Comparison of ENCODE assay signal across 14 cellular contexts in genomic region chr1:193438771-193439170, GRCh38.
DNase-seq lines count a peak whose midpoint lies in the region; ATAC-seq and TF ChIP-seq lines count a peak whose summit lies in the region.
"Had no signal": no experiment of that assay in that cellular context is flagged by ENCODE, and none has a peak within 500 bp of the region (broad histone marks: within the 10 kb centered on the region; RNA-seq: fewer than 3 reads in every experiment).

No MANE protein-coding gene starts in this region.

- peak overlapping the region; percentile 39 for H3K27ac Mint-ChIP-seq in activated CD8-positive, alpha-beta T cell treated with anti-CD3 and anti-CD28 coated beads, Interleukin-2, amount 10 ng/mL, durations not matched to agents 7 days and 5 days
- H3K27ac Mint-ChIP-seq in activated CD8-positive, alpha-beta T cell treated with anti-CD3 and anti-CD28 coated beads for 36 hours: no peak overlapping the region
- H3K27ac Mint-ChIP-seq in stimulated activated memory B cell treated with anti-CD40 and anti-IgM and Interleukin-4, amounts not matched to agents 10 μg/mL and 1 μg/mL and 100 μg/mL, for 72 hours: no peak overlapping the region
- H3K27ac Mint-ChIP-seq: activated naive CD4-positive, alpha-beta T cell treated with anti-CD3 and anti-CD28 coated beads, Interleukin-2, amount 50 U/mL, for 72 hours had no signal

- no peak for ATAC-seq in activated CD8-positive, alpha-beta T cell treated with anti-CD3 and anti-CD28 coated beads, Interleukin-2, amount 10 ng/mL, durations not matched to agents 7 days and 5 days
- ATAC-seq in activated CD8-positive, alpha-beta T cell treated with anti-CD3 and anti-CD28 coated beads for 36 hours: no peak
- peak; percentile 48 for ATAC-seq in GM21786 (IDR thresholded peaks at IDR 0.05; ENCODE audit: unreplicated experiment)
- peak; percentile 90 for ATAC-seq in HG03175 (IDR thresholded peaks at IDR 0.05; ENCODE audit: unreplicated experiment)
- peak; percentile 45 for ATAC-seq in stimulated activated memory B cell treated with anti-CD40 and anti-IgM and Interleukin-4, amounts not matched to agents 10 μg/mL and 1 μg/mL and 100 μg/mL, for 72 hours
- ATAC-seq: left colon had no signal

- H3K4me3 Mint-ChIP-seq in activated CD8-positive, alpha-beta T cell treated with anti-CD3 and anti-CD28 coated beads, Interleukin-2, amount 10 ng/mL, durations not matched to agents 7 days and 5 days: no peak overlapping the region
- no peak overlapping the region for H3K4me3 Mint-ChIP-seq in activated CD8-positive, alpha-beta T cell treated with anti-CD3 and anti-CD28 coated beads for 36 hours
- H3K4me3 Mint-ChIP-seq in stimulated activated memory B cell treated with anti-CD40 and anti-IgM and Interleukin-4, amounts not matched to agents 10 μg/mL and 1 μg/mL and 100 μg/mL, for 72 hours: no peak overlapping the region

- POLR2A ChIA-PET in activated CD8-positive, alpha-beta T cell treated with anti-CD3 and anti-CD28 coated beads, Interleukin-2, amount 10 ng/mL, durations not matched to agents 7 days and 5 days (lab: Charles Lee): interaction anchor here (0.6 to 0.8 kb wide), 2 partner anchors 19 to 24 kb away, joined by 3 read pairs; no protein-coding TSS in a partner anchor
- POLR2A ChIA-PET in activated CD8-positive, alpha-beta T cell treated with anti-CD3 and anti-CD28 coated beads for 36 hours (lab: Charles Lee): no interaction called here

- CTCF ChIA-PET in activated CD8-positive, alpha-beta T cell treated with anti-CD3 and anti-CD28 coated beads, Interleukin-2, amount 10 ng/mL, durations not matched to agents 7 days and 5 days (lab: Charles Lee): interaction anchor here (1.2 kb wide), 1 partner anchor 26 kb away, joined by 3 read pairs; no protein-coding TSS in a partner anchor
- CTCF ChIA-PET in activated CD8-positive, alpha-beta T cell treated with anti-CD3 and anti-CD28 coated beads for 36 hours (lab: Charles Lee): no interaction called here

- peaks cover 43% of the 10 kb centered on the region for H3K9me3 Mint-ChIP-seq in activated CD8-positive, alpha-beta T cell treated with anti-CD3 and anti-CD28 coated beads, Interleukin-2, amount 10 ng/mL, durations not matched to agents 7 days and 5 days (ENCODE audit: insufficient read depth)
- H3K9me3 Mint-ChIP-seq in activated CD8-positive, alpha-beta T cell treated with anti-CD3 and anti-CD28 coated beads for 36 hours: peaks cover 13% of the 10 kb centered on the region
- peaks cover 4% of the 10 kb centered on the region for H3K9me3 Mint-ChIP-seq in stimulated activated memory B cell treated with anti-CD40 and anti-IgM and Interleukin-4, amounts not matched to agents 10 μg/mL and 1 μg/mL and 100 μg/mL, for 72 hours

- peaks cover 67% of the 10 kb centered on the region for H3K36me3 Mint-ChIP-seq in activated CD8-positive, alpha-beta T cell treated with anti-CD3 and anti-CD28 coated beads, Interleukin-2, amount 10 ng/mL, durations not matched to agents 7 days and 5 days (ENCODE audit: low read depth)
- H3K36me3 Mint-ChIP-seq in activated CD8-positive, alpha-beta T cell treated with anti-CD3 and anti-CD28 coated beads for 36 hours (ENCODE audit: low read depth): peaks cover 9% of the 10 kb centered on the region
- H3K36me3 Mint-ChIP-seq in stimulated activated memory B cell treated with anti-CD40 and anti-IgM and Interleukin-4, amounts not matched to agents 10 μg/mL and 1 μg/mL and 100 μg/mL, for 72 hours: peaks cover 2% of the 10 kb centered on the region

- DNase-seq in activated CD8-positive, alpha-beta T cell treated with anti-CD3 and anti-CD28 coated beads, Interleukin-2, amount 10 ng/mL, durations not matched to agents 7 days and 5 days: no peak
- no peak for DNase-seq in activated CD8-positive, alpha-beta T cell treated with anti-CD3 and anti-CD28 coated beads for 36 hours
- DNase-seq in SW480 (ENCODE audit: low spot score): no peak
- DNase-seq in NCI-H2029 (lab: John Stamatoyannopoulos, UW): no peak
- no peak for DNase-seq in ecto neural progenitor cell (ENCODE audit: low spot score)
- DNase-seq: activated CD4-positive, CD25-positive, alpha-beta regulatory T cell treated with anti-CD3 and anti-CD28 coated beads, Interleukin-2, amount 50 U/mL, for 72 hours; foreskin fibroblast; KBM-7; left colon; NCI-H2107 had no signal

- peaks cover 35% of the 10 kb centered on the region for H3K4me1 Mint-ChIP-seq in activated CD8-positive, alpha-beta T cell treated with anti-CD3 and anti-CD28 coated beads, Interleukin-2, amount 10 ng/mL, durations not matched to agents 7 days and 5 days (ENCODE audit: low read depth)
- H3K4me1 Mint-ChIP-seq in activated CD8-positive, alpha-beta T cell treated with anti-CD3 and anti-CD28 coated beads for 36 hours (ENCODE audit: low read depth): peaks cover 20% of the 10 kb centered on the region
- H3K4me1 Mint-ChIP-seq in stimulated activated memory B cell treated with anti-CD40 and anti-IgM and Interleukin-4, amounts not matched to agents 10 μg/mL and 1 μg/mL and 100 μg/mL, for 72 hours: peaks cover 15% of the 10 kb centered on the region

- intact Hi-C loops in activated CD8-positive, alpha-beta T cell treated with anti-CD3 and anti-CD28 coated beads for 36 hours (cut with micrococcal nuclease): no loop called here

- no peak for TF ChIP-seq CTCF in activated CD8-positive, alpha-beta T cell treated with anti-CD3 and anti-CD28 coated beads for 36 hours (IDR thresholded peaks at IDR 0.05)

- H3K27me3 Mint-ChIP-seq in activated CD8-positive, alpha-beta T cell treated with anti-CD3 and anti-CD28 coated beads, Interleukin-2, amount 10 ng/mL, durations not matched to agents 7 days and 5 days (ENCODE audit: low read depth): no peaks in the 10 kb centered on the region
- H3K27me3 Mint-ChIP-seq in activated CD8-positive, alpha-beta T cell treated with anti-CD3 and anti-CD28 coated beads for 36 hours: no peaks in the 10 kb centered on the region
- no peaks in the 10 kb centered on the region for H3K27me3 Mint-ChIP-seq in stimulated activated memory B cell treated with anti-CD40 and anti-IgM and Interleukin-4, amounts not matched to agents 10 μg/mL and 1 μg/mL and 100 μg/mL, for 72 hours

Comparison
In these comparisons a context has a peak if more than half of its experiments do, and no peak if none do; other contexts are left out.
1. ATAC-seq: peak in GM21786 (single experiment), HG03175 (single experiment) and stimulated activated memory B cell treated with anti-CD40 and anti-IgM and Interleukin-4, amounts not matched to agents 10 μg/mL and 1 μg/mL and 100 μg/mL, for 72 hours (single experiment); none in activated CD8-positive, alpha-beta T cell treated with anti-CD3 and anti-CD28 coated beads, Interleukin-2, amount 10 ng/mL, durations not matched to agents 7 days and 5 days (single experiment) and activated CD8-positive, alpha-beta T cell treated with anti-CD3 and anti-CD28 coated beads for 36 hours (single experiment).